2 cellular contexts compared by ENCODE assay signal in the genomic region with DNA sequence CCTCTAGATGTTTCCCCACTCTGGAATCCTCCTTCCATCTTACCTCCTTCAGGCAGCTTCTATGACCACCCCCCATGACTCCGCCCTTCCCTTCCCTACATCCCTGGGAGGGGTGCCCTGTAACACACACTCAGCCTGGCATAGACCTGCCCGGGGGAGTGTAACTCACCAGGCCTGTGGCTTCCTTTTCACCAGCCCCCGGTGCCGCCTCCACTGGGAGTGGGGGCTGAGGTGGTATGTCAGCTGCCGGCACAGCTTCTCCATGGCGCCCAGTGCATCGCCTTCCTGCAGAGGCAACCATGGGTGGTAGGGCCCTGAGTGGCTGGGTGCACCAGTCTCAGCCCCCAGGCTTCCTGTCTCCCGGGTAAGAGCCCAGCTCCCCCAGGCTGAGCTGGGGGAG.
TF ChIP-seq lines count a peak whose summit lies in the region.

No MANE protein-coding gene starts in this region.

TF ChIP-seq in HEK293, 187 proteins besides CTCF, POLR2A, EP300 and RAD21 (continued from another document):
- TF ChIP-seq, protein P1, sequence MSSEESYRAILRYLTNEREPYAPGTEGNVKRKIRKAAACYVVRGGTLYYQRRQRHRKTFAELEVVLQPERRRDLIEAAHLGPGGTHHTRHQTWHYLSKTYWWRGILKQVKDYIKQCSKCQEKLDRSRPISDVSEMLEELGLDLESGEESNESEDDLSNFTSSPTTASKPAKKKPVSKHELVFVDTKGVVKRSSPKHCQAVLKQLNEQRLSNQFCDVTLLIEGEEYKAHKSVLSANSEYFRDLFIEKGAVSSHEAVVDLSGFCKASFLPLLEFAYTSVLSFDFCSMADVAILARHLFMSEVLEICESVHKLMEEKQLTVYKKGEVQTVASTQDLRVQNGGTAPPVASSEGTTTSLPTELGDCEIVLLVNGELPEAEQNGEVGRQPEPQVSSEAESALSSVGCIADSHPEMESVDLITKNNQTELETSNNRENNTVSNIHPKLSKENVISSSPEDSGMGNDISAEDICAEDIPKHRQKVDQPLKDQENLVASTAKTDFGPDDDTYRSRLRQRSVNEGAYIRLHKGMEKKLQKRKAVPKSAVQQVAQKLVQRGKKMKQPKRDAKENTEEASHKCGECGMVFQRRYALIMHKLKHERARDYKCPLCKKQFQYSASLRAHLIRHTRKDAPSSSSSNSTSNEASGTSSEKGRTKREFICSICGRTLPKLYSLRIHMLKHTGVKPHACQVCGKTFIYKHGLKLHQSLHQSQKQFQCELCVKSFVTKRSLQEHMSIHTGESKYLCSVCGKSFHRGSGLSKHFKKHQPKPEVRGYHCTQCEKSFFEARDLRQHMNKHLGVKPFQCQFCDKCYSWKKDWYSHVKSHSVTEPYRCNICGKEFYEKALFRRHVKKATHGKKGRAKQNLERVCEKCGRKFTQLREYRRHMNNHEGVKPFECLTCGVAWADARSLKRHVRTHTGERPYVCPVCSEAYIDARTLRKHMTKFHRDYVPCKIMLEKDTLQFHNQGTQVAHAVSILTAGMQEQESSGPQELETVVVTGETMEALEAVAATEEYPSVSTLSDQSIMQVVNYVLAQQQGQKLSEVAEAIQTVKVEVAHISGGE (tag by site-specific recombination; conservative IDR thresholded peaks at IDR 0.05; ENCODE audit: low read depth) = no peak

TF ChIP-seq in WTC11, 78 proteins besides CTCF, POLR2A, EP300 and RAD21 (continued from another document):
- TF ChIP-seq, protein P2, sequence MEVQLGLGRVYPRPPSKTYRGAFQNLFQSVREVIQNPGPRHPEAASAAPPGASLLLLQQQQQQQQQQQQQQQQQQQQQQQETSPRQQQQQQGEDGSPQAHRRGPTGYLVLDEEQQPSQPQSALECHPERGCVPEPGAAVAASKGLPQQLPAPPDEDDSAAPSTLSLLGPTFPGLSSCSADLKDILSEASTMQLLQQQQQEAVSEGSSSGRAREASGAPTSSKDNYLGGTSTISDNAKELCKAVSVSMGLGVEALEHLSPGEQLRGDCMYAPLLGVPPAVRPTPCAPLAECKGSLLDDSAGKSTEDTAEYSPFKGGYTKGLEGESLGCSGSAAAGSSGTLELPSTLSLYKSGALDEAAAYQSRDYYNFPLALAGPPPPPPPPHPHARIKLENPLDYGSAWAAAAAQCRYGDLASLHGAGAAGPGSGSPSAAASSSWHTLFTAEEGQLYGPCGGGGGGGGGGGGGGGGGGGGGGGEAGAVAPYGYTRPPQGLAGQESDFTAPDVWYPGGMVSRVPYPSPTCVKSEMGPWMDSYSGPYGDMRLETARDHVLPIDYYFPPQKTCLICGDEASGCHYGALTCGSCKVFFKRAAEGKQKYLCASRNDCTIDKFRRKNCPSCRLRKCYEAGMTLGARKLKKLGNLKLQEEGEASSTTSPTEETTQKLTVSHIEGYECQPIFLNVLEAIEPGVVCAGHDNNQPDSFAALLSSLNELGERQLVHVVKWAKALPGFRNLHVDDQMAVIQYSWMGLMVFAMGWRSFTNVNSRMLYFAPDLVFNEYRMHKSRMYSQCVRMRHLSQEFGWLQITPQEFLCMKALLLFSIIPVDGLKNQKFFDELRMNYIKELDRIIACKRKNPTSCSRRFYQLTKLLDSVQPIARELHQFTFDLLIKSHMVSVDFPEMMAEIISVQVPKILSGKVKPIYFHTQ (CRISPR knock-in tag; IDR thresholded peaks at IDR 0.05) = no peak
- no peak for TF ChIP-seq NR3C1 (CRISPR knock-in tag; conservative IDR thresholded peaks at IDR 0.05; ENCODE audit: low read depth)
- no peak for TF ChIP-seq EMX1 (CRISPR knock-in tag; IDR thresholded peaks at IDR 0.05)
- TF ChIP-seq SP1 (CRISPR knock-in tag; conservative IDR thresholded peaks at IDR 0.05) = no peak
- TF ChIP-seq FOXP4 (CRISPR knock-in tag; IDR thresholded peaks at IDR 0.05) = no peak
- no peak for TF ChIP-seq NR1H2 (CRISPR knock-in tag; IDR thresholded peaks at IDR 0.05)
- TF ChIP-seq, protein P3, sequence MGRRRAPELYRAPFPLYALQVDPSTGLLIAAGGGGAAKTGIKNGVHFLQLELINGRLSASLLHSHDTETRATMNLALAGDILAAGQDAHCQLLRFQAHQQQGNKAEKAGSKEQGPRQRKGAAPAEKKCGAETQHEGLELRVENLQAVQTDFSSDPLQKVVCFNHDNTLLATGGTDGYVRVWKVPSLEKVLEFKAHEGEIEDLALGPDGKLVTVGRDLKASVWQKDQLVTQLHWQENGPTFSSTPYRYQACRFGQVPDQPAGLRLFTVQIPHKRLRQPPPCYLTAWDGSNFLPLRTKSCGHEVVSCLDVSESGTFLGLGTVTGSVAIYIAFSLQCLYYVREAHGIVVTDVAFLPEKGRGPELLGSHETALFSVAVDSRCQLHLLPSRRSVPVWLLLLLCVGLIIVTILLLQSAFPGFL (CRISPR knock-in tag; IDR thresholded peaks at IDR 0.05; ENCODE audit: borderline replicate concordance) = no peak
- no peak for TF ChIP-seq ESRRA (CRISPR knock-in tag; IDR thresholded peaks at IDR 0.05; ENCODE audit: borderline replicate concordance)
- TF ChIP-seq, protein P4, sequence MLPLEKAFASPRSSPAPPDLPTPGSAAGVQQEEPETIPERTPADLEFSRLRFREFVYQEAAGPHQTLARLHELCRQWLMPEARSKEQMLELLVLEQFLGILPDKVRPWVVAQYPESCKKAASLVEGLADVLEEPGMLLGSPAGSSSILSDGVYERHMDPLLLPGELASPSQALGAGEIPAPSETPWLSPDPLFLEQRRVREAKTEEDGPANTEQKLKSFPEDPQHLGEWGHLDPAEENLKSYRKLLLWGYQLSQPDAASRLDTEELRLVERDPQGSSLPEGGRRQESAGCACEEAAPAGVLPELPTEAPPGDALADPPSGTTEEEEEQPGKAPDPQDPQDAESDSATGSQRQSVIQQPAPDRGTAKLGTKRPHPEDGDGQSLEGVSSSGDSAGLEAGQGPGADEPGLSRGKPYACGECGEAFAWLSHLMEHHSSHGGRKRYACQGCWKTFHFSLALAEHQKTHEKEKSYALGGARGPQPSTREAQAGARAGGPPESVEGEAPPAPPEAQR (CRISPR knock-in tag; IDR thresholded peaks at IDR 0.05) = no peak
